31 cellular contexts compared by ENCODE assay signal in the genomic region with DNA sequence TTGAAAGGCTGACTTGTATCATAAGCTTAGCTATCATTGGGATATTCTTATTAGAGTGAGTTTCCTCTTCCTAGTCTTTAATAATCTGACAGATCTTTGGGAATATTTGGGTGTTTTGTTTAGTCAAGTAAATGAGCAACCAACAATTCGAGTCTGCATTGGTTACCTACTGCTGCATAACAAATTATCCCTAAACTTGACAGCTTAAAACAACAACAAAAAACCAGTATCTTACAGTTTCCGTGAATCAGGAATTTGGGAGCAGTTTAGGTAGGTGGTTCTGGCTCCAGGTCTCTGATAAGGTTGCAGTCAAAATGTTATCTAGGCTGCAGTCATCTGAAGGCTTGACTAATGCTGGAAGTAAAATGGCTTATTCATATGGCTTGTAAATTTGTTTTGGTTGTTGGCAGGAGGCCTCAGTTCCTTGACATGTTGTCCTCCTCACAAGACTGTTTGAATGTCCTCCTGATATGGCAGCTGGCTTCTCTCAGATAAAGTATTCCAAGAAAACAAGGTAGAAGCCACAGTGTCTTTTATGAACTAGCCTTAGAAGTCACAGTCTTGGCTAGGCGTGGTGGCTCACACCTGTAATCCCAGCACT.
"Had no signal": no experiment of that assay in that cellular context is flagged by ENCODE, and none has a peak within 500 bp of the region (broad histone marks: within the 10 kb centered on the region; RNA-seq: fewer than 3 reads in every experiment).

No MANE protein-coding gene starts in this region.

- H3K9me3 ChIP-seq: adrenal gland, body of pancreas had no signal

- ATAC-seq: activated naive CD8-positive, alpha-beta T cell treated with anti-CD3 and anti-CD28 coated beads, Interleukin-2, amount 50 U/mL, for 24 hours; body of pancreas; effector memory CD8-positive, alpha-beta T cell; esophagus mucosa; WTC11 had no signal

- H3K4me1 ChIP-seq: body of pancreas had no signal

- H3K27ac ChIP-seq: adrenal gland, body of pancreas, epithelial cell of prostate, VCaP had no signal

- FAIRE-seq: colon, endometrium, endothelial cell of umbilical vein, frontal cortex, TTC549 had no signal

- H3K4me3 ChIP-seq: adrenal gland, body of pancreas had no signal

- DNase-seq: activated CD4-positive, alpha-beta memory T cell treated with anti-CD3 and anti-CD28 coated beads, Interleukin-2, amount 10 ng/mL, durations not matched to agents 7 days and 5 days; activated CD4-positive, alpha-beta T cell treated with anti-CD3 and anti-CD28 coated beads for 1 hour; activated CD4-positive, alpha-beta T cell treated with anti-CD3 and anti-CD28 coated beads for 4 hours; activated CD4-positive, alpha-beta T cell treated with anti-CD3 and anti-CD28 coated beads, Interleukin-2, amount 10 ng/mL, durations not matched to agents 7 days and 5 days; activated CD4-positive, alpha-beta T cell treated with anti-CD3 and anti-CD28 coated beads, Interleukin-2, amount 50 U/mL, for 4 hours; activated effector memory CD4-positive, alpha-beta T cell treated with anti-CD3 and anti-CD28 coated beads, Interleukin-2, amount 50 U/mL, for 16 hours; activated naive CD4-positive, alpha-beta T cell treated with anti-CD3 and anti-CD28 coated beads for 36 hours; activated naive CD8-positive, alpha-beta T cell treated with anti-CD3 and anti-CD28 coated beads for 36 hours; activated naive CD8-positive, alpha-beta T cell treated with anti-CD3 and anti-CD28 coated beads, Interleukin-2, amount 50 U/mL, for 24 hours; activated T-cell treated with anti-CD3 and anti-CD28 coated beads, Interleukin-2, amount 50 U/mL, for 1 hour; activated T-cell treated with anti-CD3 and anti-CD28 coated beads, Interleukin-2, amount 50 U/mL, for 48 hours; adrenal gland; amygdala; aorta; body of pancreas; caudate nucleus; cortex of kidney; dermis blood vessel endothelial cell; effector CD4-positive, alpha-beta T cell; effector memory CD8-positive, alpha-beta T cell; foreskin fibroblast; T-helper 2 cell had no signal

- H3K27me3 ChIP-seq: adrenal gland, body of pancreas had no signal
